35 cellular contexts compared by ENCODE assay signal in genomic region chr2:7182525-7182924, GRCh38.
A peak's percentile ranks its signal among the peaks of the same experiment; 100 is the strongest.
DNase-seq lines count a peak whose midpoint lies in the region; ATAC-seq, FAIRE-seq and TF ChIP-seq lines count a peak whose summit lies in the region.
"Had no signal": no experiment of that assay in that cellular context is flagged by ENCODE, and none has a peak within 500 bp of the region (broad histone marks: within the 10 kb centered on the region; RNA-seq: fewer than 3 reads in every experiment).

No MANE protein-coding gene starts in this region.

- no peaks in the 10 kb centered on the region for H3K4me1 ChIP-seq in GM12878 (ENCODE audit: control insufficient read depth, insufficient read depth, low read length)
- H3K4me1 ChIP-seq: BE2C, BLaER1, Caco-2 had no signal

- no peak overlapping the region for H3K9ac ChIP-seq in GM12878 (ENCODE audit: control insufficient read depth, insufficient read depth, low read length)
- H3K9ac ChIP-seq: BLaER1; BLaER1 treated with 17β-estradiol and CSF1 and Interleukin-3, amounts not matched to agents 10 nM and 100 nM had no signal

- BruUV-seq in GM12878 (replicated peaks; lab: Mats Ljungman, UMichigan): no TSS peak

- no peak for TF ChIP-seq RAD21 in GM12878 (IDR thresholded peaks at IDR 0.05; ENCODE audit: insufficient read depth, low read depth, low read length)

- RAD21 ChIA-PET in GM12878 (lab: Charles Lee; ENCODE audit: unreplicated experiment): no interaction called here

- H3K36me3 ChIP-seq in GM12878 (ENCODE audit: control insufficient read depth in 2 of 2, insufficient read depth in 2 of 2, low read length in 1 of 2): no peaks in the 10 kb centered on the region
- H3K36me3 ChIP-seq: BE2C; BLaER1; BLaER1 treated with 17β-estradiol and CSF1 and Interleukin-3, amounts not matched to agents 10 nM and 100 nM had no signal

- no peaks in the 10 kb centered on the region for H3K79me2 ChIP-seq in GM12878 (ENCODE audit: control insufficient read depth, insufficient read depth, low read length)

- CTCF ChIA-PET in GM12878 (lab: Yijun Ruan, JAX): interaction anchor here (0.9 kb wide), 1 partner anchor 9 kb away, joined by 3 read pairs; no protein-coding TSS in a partner anchor

- no peak for TF ChIP-seq CTCF in GM12878 (IDR thresholded peaks at IDR 0.05 in 2 of 3, conservative IDR thresholded peaks at IDR 0.05 in 1 of 3; ENCODE audit: control insufficient read depth in 2 of 3, extremely low read depth in 1 of 3, insufficient read depth in 1 of 3, low read depth in 3 of 3, low read length in 3 of 3)

- no peak for TF ChIP-seq EP300 in GM12878 (IDR thresholded peaks at IDR 0.05; ENCODE audit: borderline replicate concordance in 1 of 2, control insufficient read depth in 1 of 2, low read depth in 2 of 2, low read length in 2 of 2)

- in situ Hi-C loops in GM12878 (cut with MboI): no loop called here

- TF ChIP-seq POLR2A in GM12891 (IDR thresholded peaks at IDR 0.05; ENCODE audit: low read depth, low read length) (no peak), GM12878 (IDR thresholded peaks at IDR 0.05; ENCODE audit: low read depth, low read length) (no peak)

- POLR2A ChIA-PET in GM12878 (lab: Charles Lee): no interaction called here

- 18% methylated on average over 3 of the region's 3 CpGs for WGBS in GM12878 (ENCODE audit: insufficient coverage, insufficient replicate concordance, low lambda C conversion rate, missing lambda C conversion rate)

- intact Hi-C loops in GM12878 (cut with micrococcal nuclease; ENCODE audit: unreplicated experiment): no loop called here
- intact Hi-C loops in left ventricle myocardium superior (cut with micrococcal nuclease): no loop called here

- no peaks in the 10 kb centered on the region; a peak in 2 of 4 replicates for H3K27me3 ChIP-seq in GM12878 (replicated peaks in 1 of 2; ENCODE audit: control insufficient read depth in 2 of 2, insufficient read depth in 2 of 2, low read length in 1 of 2)
- H3K27me3 ChIP-seq: BE2C; BLaER1; BLaER1 treated with 17β-estradiol and CSF1 and Interleukin-3, amounts not matched to agents 10 nM and 100 nM had no signal

- H3K4me3 ChIP-seq in GM12878: no peak overlapping the region
- H3K4me3 ChIP-seq: A549; BLaER1; BLaER1 treated with 17β-estradiol and CSF1 and Interleukin-3, amounts not matched to agents 10 nM and 100 nM had no signal

- H2AFZ ChIP-seq in GM12878 (ENCODE audit: control insufficient read depth, low read depth, low read length): no peak overlapping the region

- FAIRE-seq in GM12891 (lab: Jason Lieb, UNC): no peak
- FAIRE-seq in GM12878 (lab: Jason Lieb, UNC): no peak
- FAIRE-seq: A204.1, A549, D721Med had no signal

- no peak overlapping the region for H3K27ac ChIP-seq in GM12878 (ENCODE audit: control insufficient read depth, insufficient read depth)
- H3K27ac ChIP-seq: 22Rv1; BLaER1; BLaER1 treated with 17β-estradiol and CSF1 and Interleukin-3, amounts not matched to agents 10 nM and 100 nM; C4-2B had no signal

- H4K20me1 ChIP-seq in GM12878 (ENCODE audit: control insufficient read depth, insufficient read depth): no peaks in the 10 kb centered on the region
- H4K20me1 ChIP-seq: BLaER1; BLaER1 treated with 17β-estradiol and CSF1 and Interleukin-3, amounts not matched to agents 10 nM and 100 nM had no signal

- DNase-seq in NCI-H146 (lab: John Stamatoyannopoulos, UW): peak; percentile 35
- no peak for DNase-seq in NCI-H146 treated with DMSO at 0.1 percent for 48 hours (lab: John Stamatoyannopoulos, UW; ENCODE audit: unreplicated experiment)
- DNase-seq in GM12891 (ENCODE audit: insufficient read length, low spot score): no peak
- DNase-seq in RPMI8226: peak; percentile 36
- DNase-seq in GM12878 (ENCODE audit: low read depth, low spot score): no peak
- DNase-seq in hippocampal formation (lab: John Stamatoyannopoulos, UW): no peak
- DNase-seq in left ventricle myocardium superior: no peak
- DNase-seq in hypothalamus (lab: John Stamatoyannopoulos, UW): no peak
- DNase-seq: 8988T; ACHN; AML-193; BE2C; C1 segment of cervical spinal cord; Caco-2; Calu3; CD4-positive, alpha-beta memory T cell; CD4-positive, alpha-beta T cell; CD4-positive, CD25-positive, alpha-beta regulatory T cell; CD8-positive, alpha-beta memory T cell; CD8-positive, alpha-beta T cell; COR-L47; DMS 273 treated with DMSO at 0.1 percent for 48 hours; DMS153; DMS53; DMS79; DMS79 treated with DMSO at 0.1 percent for 48 hours; DND-41; EL had no signal

- ATAC-seq in GM12878 (no peak; the same call in 1 of the 3 replicates), left ventricle myocardium superior (no peak)
- ATAC-seq: CD8-positive, alpha-beta T cell had no signal

- SMC1A ChIA-PET in GM12878 (lab: Charles Lee; ENCODE audit: uncharacterized antibody, unreplicated experiment): interaction anchor here (0.8 to 1.2 kb wide), 5 partner anchors 10 to 20 kb away, joined by 3 to 4 read pairs (median 3); no protein-coding TSS in a partner anchor

- H3K9me3 ChIP-seq in GM12878 (replicated peaks; ENCODE audit: control insufficient read depth, insufficient read depth, low read length): no peaks in the 10 kb centered on the region
- H3K9me3 ChIP-seq: A549; BE2C; BLaER1; BLaER1 treated with 17β-estradiol and CSF1 and Interleukin-3, amounts not matched to agents 10 nM and 100 nM; Caco-2 had no signal

- H3K4me2 ChIP-seq in GM12878 (ENCODE audit: control insufficient read depth, insufficient read depth): no peak overlapping the region
- H3K4me2 ChIP-seq: A549; BLaER1; BLaER1 treated with 17β-estradiol and CSF1 and Interleukin-3, amounts not matched to agents 10 nM and 100 nM had no signal

TF ChIP-seq in GM12891, 5 proteins besides CTCF, POLR2A, EP300 and RAD21:
- TF ChIP-seq SPI1 (IDR thresholded peaks at IDR 0.05; ENCODE audit: low read depth, low read length) (peak; percentile 49; the same call in 1 of the 2 replicates), POU2F2 (IDR thresholded peaks at IDR 0.05; ENCODE audit: low read depth, low read length) (no peak), POLR2AphosphoS5 (IDR thresholded peaks at IDR 0.05; ENCODE audit: low read depth, low read length) (no peak)
TF ChIP-seq in GM12891: peak in this region for 1.

TF ChIP-seq in GM12878, 131 proteins besides CTCF, POLR2A, EP300 and RAD21 (continues in another document):
- no peak for TF ChIP-seq NR2F1 (conservative IDR thresholded peaks at IDR 0.05)
- TF ChIP-seq CHD2 (IDR thresholded peaks at IDR 0.05; ENCODE audit: borderline replicate concordance, low read depth, low read length): no peak
- TF ChIP-seq MXI1 (IDR thresholded peaks at IDR 0.05; ENCODE audit: low read depth, low read length): no peak
- no peak for TF ChIP-seq IRF4 (IDR thresholded peaks at IDR 0.05; ENCODE audit: low read depth, low read length)
- TF ChIP-seq MTA2 (IDR thresholded peaks at IDR 0.05; ENCODE audit: low read depth): peak; percentile 66; the same call in 1 of the 2 replicates
- TF ChIP-seq CUX1 (IDR thresholded peaks at IDR 0.05; ENCODE audit: insufficient replicate concordance, low read depth, low read length): no peak
- TF ChIP-seq ZNF274 (IDR thresholded peaks at IDR 0.05; ENCODE audit: insufficient read depth, insufficient read length): no peak
- no peak for TF ChIP-seq NKRF (conservative IDR thresholded peaks at IDR 0.05)
- no peak for TF ChIP-seq NFIC (IDR thresholded peaks at IDR 0.05; ENCODE audit: low read depth, low read length)
- TF ChIP-seq HDAC2 (IDR thresholded peaks at IDR 0.05): no peak

Comparison
In these comparisons a context has a peak if more than half of its experiments do, and no peak if none do; other contexts are left out.
1. DNase-seq: peak in NCI-H146 (single experiment) and RPMI8226 (single experiment); none in NCI-H146 treated with DMSO at 0.1 percent for 48 hours (single experiment), GM12891 (single experiment), GM12878 (single experiment), hippocampal formation (0 of 2), left ventricle myocardium superior (single experiment) and hypothalamus (0 of 51).